ENCODE assay signal across 1 cellular context in the genomic region with DNA sequence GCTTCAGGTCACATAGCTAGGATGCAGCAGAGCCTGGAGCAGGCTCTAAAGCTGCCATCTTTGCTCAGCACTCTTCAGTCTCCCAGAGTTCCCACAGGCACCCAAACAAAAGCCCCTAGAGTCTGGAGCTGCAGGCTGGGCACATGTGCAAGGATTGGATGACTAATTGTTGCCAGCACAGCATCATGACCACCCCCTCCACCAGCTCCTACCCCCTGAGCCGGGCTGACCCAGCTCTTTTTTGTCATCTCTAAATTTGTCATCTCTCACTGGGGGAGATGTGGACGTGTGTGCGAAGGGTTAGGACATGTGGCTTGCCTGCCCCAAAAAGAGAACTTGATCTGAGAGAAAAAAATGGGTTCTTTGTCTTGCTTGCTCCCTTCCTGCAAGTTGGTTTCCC.
TF ChIP-seq lines count a peak whose summit lies in the region.

No MANE protein-coding gene starts in this region.

TF ChIP-seq in IMR-90, 13 proteins besides CTCF, POLR2A, EP300 and RAD21:
- TF ChIP-seq CEBPB (IDR thresholded peaks at IDR 0.05; ENCODE audit: low read depth, low read length): 0 out of 2 replicates have a peak, but pooled peaks have one; percentile 4
- peak; percentile 66; the same call in 1 of the 2 replicates for TF ChIP-seq FOS (IDR thresholded peaks at IDR 0.05; ENCODE audit: low read depth, low read length)
- peak; percentile 62 for TF ChIP-seq MAFK (IDR thresholded peaks at IDR 0.05; ENCODE audit: low read depth, low read length)
- peak; percentile 37; the same call in 1 of the 2 replicates for TF ChIP-seq MAZ (IDR thresholded peaks at IDR 0.05; ENCODE audit: borderline replicate concordance, low read depth, low read length)
- TF ChIP-seq BHLHE40 (IDR thresholded peaks at IDR 0.05; ENCODE audit: low read depth, low read length): peak; percentile 64; the same call in 1 of the 2 replicates
- TF ChIP-seq RFX5 (IDR thresholded peaks at IDR 0.05; ENCODE audit: low read depth, low read length): no peak
- TF ChIP-seq, protein P1, sequence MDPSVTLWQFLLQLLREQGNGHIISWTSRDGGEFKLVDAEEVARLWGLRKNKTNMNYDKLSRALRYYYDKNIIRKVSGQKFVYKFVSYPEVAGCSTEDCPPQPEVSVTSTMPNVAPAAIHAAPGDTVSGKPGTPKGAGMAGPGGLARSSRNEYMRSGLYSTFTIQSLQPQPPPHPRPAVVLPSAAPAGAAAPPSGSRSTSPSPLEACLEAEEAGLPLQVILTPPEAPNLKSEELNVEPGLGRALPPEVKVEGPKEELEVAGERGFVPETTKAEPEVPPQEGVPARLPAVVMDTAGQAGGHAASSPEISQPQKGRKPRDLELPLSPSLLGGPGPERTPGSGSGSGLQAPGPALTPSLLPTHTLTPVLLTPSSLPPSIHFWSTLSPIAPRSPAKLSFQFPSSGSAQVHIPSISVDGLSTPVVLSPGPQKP (IDR thresholded peaks at IDR 0.05; ENCODE audit: borderline replicate concordance, low read depth, low read length): no peak
- TF ChIP-seq, protein P2, sequence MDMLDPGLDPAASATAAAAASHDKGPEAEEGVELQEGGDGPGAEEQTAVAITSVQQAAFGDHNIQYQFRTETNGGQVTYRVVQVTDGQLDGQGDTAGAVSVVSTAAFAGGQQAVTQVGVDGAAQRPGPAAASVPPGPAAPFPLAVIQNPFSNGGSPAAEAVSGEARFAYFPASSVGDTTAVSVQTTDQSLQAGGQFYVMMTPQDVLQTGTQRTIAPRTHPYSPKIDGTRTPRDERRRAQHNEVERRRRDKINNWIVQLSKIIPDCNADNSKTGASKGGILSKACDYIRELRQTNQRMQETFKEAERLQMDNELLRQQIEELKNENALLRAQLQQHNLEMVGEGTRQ (IDR thresholded peaks at IDR 0.05; ENCODE audit: low read depth, low read length): peak; percentile 62; the same call in 1 of the 2 replicates
- TF ChIP-seq MXI1 (IDR thresholded peaks at IDR 0.05; ENCODE audit: borderline replicate concordance, low read depth, low read length): peak; percentile 62; the same call in 1 of the 2 replicates
